Comparison of ENCODE assay signal across 10 cellular contexts in genomic region chr3:38242812-38243211, GRCh38. TPM values are rescaled to one million over a fixed set of nuclear protein-coding genes. Genes with fewer than 3 reads are reported as not detected.
"Had no signal": no experiment of that assay in that cellular context is flagged by ENCODE, and none has a peak within 500 bp of the region (broad histone marks: within the 10 kb centered on the region; RNA-seq: fewer than 3 reads in every experiment).

No MANE protein-coding gene starts in this region.

RNA-seq across cellular contexts. Expression of gene SLC22A14, which starts 39.3 kb away (rescaled TPM):
- total RNA-seq: activated CD4-positive, alpha-beta memory T cell treated with anti-CD3 and anti-CD28 coated beads for 36 hours; activated CD4-positive, alpha-beta memory T cell treated with anti-CD3 and anti-CD28 coated beads, Interleukin-2, amount 10 ng/mL, durations not matched to agents 7 days and 5 days; activated CD4-positive, alpha-beta T cell treated with anti-CD3 and anti-CD28 coated beads for 36 hours; activated CD4-positive, alpha-beta T cell treated with anti-CD3 and anti-CD28 coated beads, Interleukin-2, amount 10 ng/mL, durations not matched to agents 24 days and 14 days; activated CD4-positive, alpha-beta T cell treated with anti-CD3 and anti-CD28 coated beads, Interleukin-2, amount 10 ng/mL, durations not matched to agents 7 days and 5 days; activated CD8-positive, alpha-beta memory T cell treated with anti-CD3 and anti-CD28 coated beads, Interleukin-2, amount 10 ng/mL, durations not matched to agents 7 days and 5 days; activated CD8-positive, alpha-beta T cell treated with anti-CD3 and anti-CD28 coated beads for 36 hours; activated CD8-positive, alpha-beta T cell treated with anti-CD3 and anti-CD28 coated beads, Interleukin-2, amount 10 ng/mL, durations not matched to agents 7 days and 5 days; T-helper 1 cell treated with Interleukin-12 subunit alpha and Interleukin-12 subunit beta and Interleukin-4 antibody, amounts not matched to agents 30 ng/mL and 1 ng/mL, for 36 hours; T-helper 2 cell treated with Interferon-gamma antibody and Interleukin-4, amounts not matched to agents 100 ng/mL and 5 ng/mL, for 36 hours had no signal
